9 cellular contexts compared by ENCODE assay signal in the genomic region with DNA sequence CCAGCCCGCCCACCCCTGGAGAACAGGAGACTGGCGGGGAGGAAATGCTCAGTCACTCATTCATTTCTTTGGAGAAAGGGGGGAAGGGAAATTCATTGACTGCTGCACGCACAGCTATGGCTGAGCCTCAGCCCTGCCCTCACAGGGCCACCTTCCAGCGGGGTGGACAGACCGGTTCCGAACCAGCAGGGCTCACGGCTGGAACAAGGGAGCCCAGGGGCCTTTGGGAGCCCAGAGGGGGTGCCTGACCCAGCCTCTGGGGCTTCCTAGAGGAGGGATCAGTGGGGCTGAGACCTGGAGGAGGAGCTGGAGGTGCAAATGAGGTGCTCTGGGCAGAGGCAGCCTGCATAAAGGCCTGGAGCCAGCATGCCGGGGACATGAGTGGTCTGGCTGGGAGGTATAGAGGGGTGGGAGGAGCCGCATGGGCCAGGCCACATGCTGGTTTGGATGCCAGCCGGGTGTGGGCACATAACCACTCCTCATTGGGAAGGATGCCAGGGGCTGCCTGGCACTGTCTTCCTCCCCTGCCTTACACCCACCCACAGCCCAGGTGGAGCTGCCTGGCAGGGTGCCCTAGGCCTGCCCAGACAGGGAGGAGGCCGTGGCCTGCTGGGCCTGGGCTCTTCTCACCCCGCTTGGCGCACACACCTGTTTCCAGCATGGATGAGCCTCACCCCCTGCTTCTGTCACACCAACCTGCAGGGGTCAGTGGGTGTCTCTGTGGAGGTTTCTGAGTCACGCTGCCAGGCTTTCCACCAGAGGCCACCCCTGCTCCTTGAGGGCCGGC. TPM values are rescaled to one million over a fixed set of nuclear protein-coding genes. Genes with fewer than 3 reads are reported as not detected.
DNase-seq lines count a peak whose midpoint lies in the region; ATAC-seq, FAIRE-seq and TF ChIP-seq lines count a peak whose summit lies in the region.
"Had no signal": no experiment of that assay in that cellular context is flagged by ENCODE, and none has a peak within 500 bp of the region (broad histone marks: within the 10 kb centered on the region; RNA-seq: fewer than 3 reads in every experiment).

No MANE protein-coding gene starts in this region.

- DNase-seq in RCC 7860 (ENCODE audit: low spot score) (peak; percentile 86), foreskin keratinocyte (peak; percentile 90 to 96), posterior cingulate gyrus (peak in 6 of 10 donors; percentile 25 to 91 (median 68)), SJCRH30 (no peak)

- H3K4me1 ChIP-seq in HUES48 (ENCODE audit: control insufficient read depth, insufficient read depth, low read length) (peaks cover 26% of the 10 kb centered on the region), foreskin keratinocyte (peaks cover 30% of the 10 kb centered on the region), SJCRH30 (no peaks in the 10 kb centered on the region)

- peaks cover 46% of the 10 kb centered on the region for H3K36me3 ChIP-seq in HUES48 (ENCODE audit: control insufficient read depth, insufficient read depth, low read length)
- H3K36me3 ChIP-seq in SJCRH30, result peaks cover 37% of the 10 kb centered on the region

- intact Hi-C loops in posterior cingulate gyrus (cut with DNase I), result loop anchor here (10.0 kb wide), 1 partner anchor 89 kb away; no protein-coding TSS in a partner anchor

- H3K4me3 ChIP-seq in HUES48 (ENCODE audit: low read depth, low read length) (peak overlapping the region; percentile 19; the same call in 1 of the 2 replicates), SJCRH30 (no peak overlapping the region)

- H3K27ac ChIP-seq in HUES48 (ENCODE audit: low read depth, low read length) (peak overlapping the region; percentile 98), foreskin keratinocyte (no peak overlapping the region), SJCRH30 (no peak overlapping the region)
- H3K27ac ChIP-seq: neutrophil had no signal

- ATAC-seq in foreskin keratinocyte (peak; percentile 83), HG03095 (IDR thresholded peaks at IDR 0.05; ENCODE audit: unreplicated experiment) (no peak), GM19452 (IDR thresholded peaks at IDR 0.05; ENCODE audit: unreplicated experiment) (no peak)

- peak overlapping the region; percentile 57 for H3K9ac ChIP-seq in HUES48 (ENCODE audit: low read depth, low read length)

- TF ChIP-seq CTCF in foreskin keratinocyte (conservative IDR thresholded peaks at IDR 0.05), result peak; percentile 47

- FAIRE-seq in RCC 7860 (lab: Jason Lieb, UNC), result peak; percentile 83

- H3K27me3 ChIP-seq in HUES48 (ENCODE audit: control insufficient read depth, insufficient read depth, low read length) (no peaks in the 10 kb centered on the region), foreskin keratinocyte (no peaks in the 10 kb centered on the region), SJCRH30 (no peaks in the 10 kb centered on the region)
- H3K27me3 ChIP-seq: neutrophil had no signal

- H3K9me3 ChIP-seq in HUES48 (ENCODE audit: control insufficient read depth, insufficient read depth, low read length) (no peaks in the 10 kb centered on the region), SJCRH30 (replicated peaks) (no peaks in the 10 kb centered on the region)
- H3K9me3 ChIP-seq: neutrophil had no signal

RNA-seq across cellular contexts. Expression of gene PPP5C, which starts 26.9 kb away (rescaled TPM):
- 62.5 and 75.3 TPM in 2 replicates for total RNA-seq in foreskin keratinocyte
- 73.8 and 80.6 TPM in 2 replicates for polyA plus RNA-seq in foreskin keratinocyte
- 97.7 and 98.1 TPM in 2 replicates for total RNA-seq in SJCRH30 (2014; rRNA removed; shearing (Covaris generic))

RNA-seq across cellular contexts. Expression of gene CCDC8, which starts 39.6 kb away (rescaled TPM):
- total RNA-seq in foreskin keratinocyte, result 41.6 and 42.7 TPM in 2 replicates
- 27.3 and 30.4 TPM in 2 replicates for polyA plus RNA-seq in foreskin keratinocyte
- total RNA-seq in SJCRH30 (2014; rRNA removed; shearing (Covaris generic)), result 39.7 and 41.8 TPM in 2 replicates
- total RNA-seq: SK-MEL-5 had no signal

RNA-seq across cellular contexts. Expression of gene PNMA8C, which starts 55.0 kb away (rescaled TPM):
- total RNA-seq in foreskin keratinocyte, result not detected in 2 replicates
- not detected in 2 replicates for polyA plus RNA-seq in foreskin keratinocyte
- total RNA-seq in SJCRH30 (2014; rRNA removed; shearing (Covaris generic)), result 0.02 TPM in 1 of 2 replicates, not detected in the other
- total RNA-seq: SK-MEL-5 had no signal

Comparison
In these comparisons a context has a peak if more than half of its experiments do, and no peak if none do; other contexts are left out.
1. DNase-seq: peak in RCC 7860 (single experiment), foreskin keratinocyte (2 of 2) and posterior cingulate gyrus (6 of 10); none in SJCRH30 (0 of 2).